Comparison of ENCODE assay signal across 9 cellular contexts in the genomic region with DNA sequence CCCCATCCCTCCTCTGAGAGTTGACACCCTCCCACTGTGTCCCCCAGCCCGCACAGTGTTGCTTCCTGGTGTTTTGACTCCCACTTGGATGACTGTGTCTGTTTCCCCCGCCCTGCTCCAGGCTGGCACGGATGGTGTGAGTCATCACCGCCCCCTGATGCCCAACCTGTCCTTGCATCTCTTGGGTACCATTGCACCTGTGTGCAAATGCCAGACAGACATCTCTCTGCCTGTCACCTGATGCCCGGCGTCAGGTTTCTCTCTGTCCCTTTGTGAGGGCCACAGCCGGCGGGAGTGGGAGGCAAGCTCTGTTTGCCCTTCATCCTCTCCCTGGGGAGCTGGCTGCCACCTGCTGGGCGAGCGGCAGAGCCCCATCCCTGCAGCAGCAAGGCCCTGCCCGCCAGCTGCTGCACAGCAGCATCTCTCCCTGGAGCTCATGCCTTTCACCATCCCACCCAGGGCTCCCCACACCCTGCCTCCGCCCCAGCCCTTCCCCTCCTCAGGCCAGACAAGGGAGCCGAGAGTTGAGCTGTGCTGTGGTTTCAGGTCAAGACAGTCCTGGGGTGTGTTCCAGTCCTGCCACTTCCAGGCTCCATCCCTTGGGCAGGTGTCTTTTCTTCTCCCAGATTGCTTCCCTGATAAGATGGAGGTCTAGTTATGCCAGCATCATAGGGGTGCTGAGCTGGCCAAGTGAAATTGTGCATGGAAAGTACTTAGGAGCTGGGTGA. TPM values are rescaled to one million over a fixed set of nuclear protein-coding genes. Genes with fewer than 3 reads are reported as not detected.
A peak's percentile ranks its signal among the peaks of the same experiment; 100 is the strongest.
DNase-seq lines count a peak whose midpoint lies in the region; ATAC-seq lines count a peak whose summit lies in the region.
"Had no signal": no experiment of that assay in that cellular context is flagged by ENCODE, and none has a peak within 500 bp of the region (broad histone marks: within the 10 kb centered on the region; RNA-seq: fewer than 3 reads in every experiment).

No MANE protein-coding gene starts in this region.

- H3K27ac Mint-ChIP-seq in activated naive CD8-positive, alpha-beta T cell treated with anti-CD3 and anti-CD28 coated beads, Interleukin-2, amount 50 U/mL, for 24 hours, result no peak overlapping the region
- H3K27ac Mint-ChIP-seq in activated naive CD8-positive, alpha-beta T cell treated with anti-CD3 and anti-CD28 coated beads for 36 hours, result no peak overlapping the region
- no peak overlapping the region for H3K27ac Mint-ChIP-seq in stimulated activated naive B cell treated with anti-CD40 and anti-IgM and Interleukin-4, amounts not matched to agents 10 μg/mL and 1 μg/mL and 100 μg/mL, for 72 hours

- no peak overlapping the region for H3K4me3 Mint-ChIP-seq in activated naive CD8-positive, alpha-beta T cell treated with anti-CD3 and anti-CD28 coated beads, Interleukin-2, amount 50 U/mL, for 24 hours
- no peak overlapping the region for H3K4me3 Mint-ChIP-seq in activated naive CD8-positive, alpha-beta T cell treated with anti-CD3 and anti-CD28 coated beads for 36 hours
- H3K4me3 Mint-ChIP-seq in stimulated activated naive B cell treated with anti-CD40 and anti-IgM and Interleukin-4, amounts not matched to agents 10 μg/mL and 1 μg/mL and 100 μg/mL, for 72 hours, result no peak overlapping the region

- H3K36me3 Mint-ChIP-seq in activated naive CD8-positive, alpha-beta T cell treated with anti-CD3 and anti-CD28 coated beads, Interleukin-2, amount 50 U/mL, for 24 hours (ENCODE audit: low read depth), result peaks cover 1% of the 10 kb centered on the region
- H3K36me3 Mint-ChIP-seq in activated naive CD8-positive, alpha-beta T cell treated with anti-CD3 and anti-CD28 coated beads for 36 hours, result no peaks in the 10 kb centered on the region
- peaks cover 0 to 2% of the 10 kb centered on the region in 2 donors for H3K36me3 Mint-ChIP-seq in stimulated activated naive B cell treated with anti-CD40 and anti-IgM and Interleukin-4, amounts not matched to agents 10 μg/mL and 1 μg/mL and 100 μg/mL, for 72 hours

- no peaks in the 10 kb centered on the region for H3K27me3 Mint-ChIP-seq in activated naive CD8-positive, alpha-beta T cell treated with anti-CD3 and anti-CD28 coated beads, Interleukin-2, amount 50 U/mL, for 24 hours
- no peaks in the 10 kb centered on the region for H3K27me3 Mint-ChIP-seq in activated naive CD8-positive, alpha-beta T cell treated with anti-CD3 and anti-CD28 coated beads for 36 hours
- H3K27me3 Mint-ChIP-seq in stimulated activated naive B cell treated with anti-CD40 and anti-IgM and Interleukin-4, amounts not matched to agents 10 μg/mL and 1 μg/mL and 100 μg/mL, for 72 hours, result no peaks in the 10 kb centered on the region

- peak; percentile 56 for ATAC-seq in activated naive CD8-positive, alpha-beta T cell treated with anti-CD3 and anti-CD28 coated beads, Interleukin-2, amount 50 U/mL, for 24 hours
- ATAC-seq in stimulated activated naive B cell treated with anti-CD40 and anti-IgM and Interleukin-4, amounts not matched to agents 10 μg/mL and 1 μg/mL and 100 μg/mL, for 72 hours (replicated peaks), result peak; percentile 34 to 35
- no peak for ATAC-seq in GM19324 (IDR thresholded peaks at IDR 0.05; ENCODE audit: low FRiP score, unreplicated experiment)
- ATAC-seq in HG03095 (IDR thresholded peaks at IDR 0.05; ENCODE audit: unreplicated experiment), result no peak
- ATAC-seq in GM19395 (IDR thresholded peaks at IDR 0.05; ENCODE audit: unreplicated experiment), result no peak

- H3K4me1 Mint-ChIP-seq in activated naive CD8-positive, alpha-beta T cell treated with anti-CD3 and anti-CD28 coated beads, Interleukin-2, amount 50 U/mL, for 24 hours, result peaks cover 7% of the 10 kb centered on the region
- peaks cover 11% of the 10 kb centered on the region for H3K4me1 Mint-ChIP-seq in activated naive CD8-positive, alpha-beta T cell treated with anti-CD3 and anti-CD28 coated beads for 36 hours
- peaks cover 29 to 47% of the 10 kb centered on the region in 2 donors for H3K4me1 Mint-ChIP-seq in stimulated activated naive B cell treated with anti-CD40 and anti-IgM and Interleukin-4, amounts not matched to agents 10 μg/mL and 1 μg/mL and 100 μg/mL, for 72 hours

- H3K9me3 Mint-ChIP-seq in activated naive CD8-positive, alpha-beta T cell treated with anti-CD3 and anti-CD28 coated beads, Interleukin-2, amount 50 U/mL, for 24 hours, result no peaks in the 10 kb centered on the region
- H3K9me3 Mint-ChIP-seq in activated naive CD8-positive, alpha-beta T cell treated with anti-CD3 and anti-CD28 coated beads for 36 hours, result no peaks in the 10 kb centered on the region
- no peaks in the 10 kb centered on the region for H3K9me3 Mint-ChIP-seq in stimulated activated naive B cell treated with anti-CD40 and anti-IgM and Interleukin-4, amounts not matched to agents 10 μg/mL and 1 μg/mL and 100 μg/mL, for 72 hours

- DNase-seq in activated naive CD8-positive, alpha-beta T cell treated with anti-CD3 and anti-CD28 coated beads, Interleukin-2, amount 50 U/mL, for 24 hours, result no peak
- no peak for DNase-seq in activated naive CD8-positive, alpha-beta T cell treated with anti-CD3 and anti-CD28 coated beads for 36 hours
- DNase-seq in NCI-H2196 treated with DMSO at 0.1 percent for 48 hours (lab: John Stamatoyannopoulos, UW; ENCODE audit: unreplicated experiment), result peak; percentile 93
- DNase-seq in cerebellum (ENCODE audit: low spot score), result peak; percentile 41
- no peak for DNase-seq in stimulated activated naive B cell treated with anti-CD40 and anti-IgM and Interleukin-4, amounts not matched to agents 10 μg/mL and 1 μg/mL and 100 μg/mL, for 72 hours
- DNase-seq: lower lobe of right lung had no signal

RNA-seq across cellular contexts. Expression of gene NKPD1, which starts 29.7 kb away (rescaled TPM):
- total RNA-seq in activated naive CD8-positive, alpha-beta T cell treated with anti-CD3 and anti-CD28 coated beads for 36 hours, result under 1 TPM in 1 of 2 experiments, not detected in 1; 0.24 TPM
- total RNA-seq in cerebellum, result 0.54 TPM
- total RNA-seq: lower lobe of right lung had no signal

RNA-seq across cellular contexts. Expression of gene PPP1R37, which starts 38.1 kb away (rescaled TPM):
- total RNA-seq in activated naive CD8-positive, alpha-beta T cell treated with anti-CD3 and anti-CD28 coated beads for 36 hours, result 10 to 100 TPM; 13.3 to 15.3 TPM
- total RNA-seq in cerebellum, result 19.5 TPM

RNA-seq across cellular contexts. Expression of gene TRAPPC6A, which starts 47.0 kb away (rescaled TPM):
- total RNA-seq in activated naive CD8-positive, alpha-beta T cell treated with anti-CD3 and anti-CD28 coated beads for 36 hours, result 10 to 100 TPM; 19.8 to 22.9 TPM
- 7.0 TPM for total RNA-seq in cerebellum

RNA-seq across cellular contexts. Expression of gene BLOC1S3, which starts 47.5 kb away (rescaled TPM):
- 10 to 100 TPM; 10.5 to 13.3 TPM for total RNA-seq in activated naive CD8-positive, alpha-beta T cell treated with anti-CD3 and anti-CD28 coated beads for 36 hours
- 2.5 TPM for total RNA-seq in cerebellum

RNA-seq across cellular contexts. Expression of gene GEMIN7, which starts 52.0 kb away (rescaled TPM):
- total RNA-seq in activated naive CD8-positive, alpha-beta T cell treated with anti-CD3 and anti-CD28 coated beads for 36 hours, result 10 to 100 TPM; 53.6 to 58.2 TPM
- total RNA-seq in cerebellum, result 9.1 TPM

Comparison
In these comparisons a context has a peak if more than half of its experiments do, and no peak if none do; other contexts are left out.
1. ATAC-seq: peak in activated naive CD8-positive, alpha-beta T cell treated with anti-CD3 and anti-CD28 coated beads, Interleukin-2, amount 50 U/mL, for 24 hours (single experiment) and stimulated activated naive B cell treated with anti-CD40 and anti-IgM and Interleukin-4, amounts not matched to agents 10 μg/mL and 1 μg/mL and 100 μg/mL, for 72 hours (2 of 2); none in GM19324 (single experiment), HG03095 (single experiment) and GM19395 (single experiment).
2. DNase-seq: peak in NCI-H2196 treated with DMSO at 0.1 percent for 48 hours (single experiment) and cerebellum (single experiment); none in activated naive CD8-positive, alpha-beta T cell treated with anti-CD3 and anti-CD28 coated beads, Interleukin-2, amount 50 U/mL, for 24 hours (single experiment), activated naive CD8-positive, alpha-beta T cell treated with anti-CD3 and anti-CD28 coated beads for 36 hours (single experiment) and stimulated activated naive B cell treated with anti-CD40 and anti-IgM and Interleukin-4, amounts not matched to agents 10 μg/mL and 1 μg/mL and 100 μg/mL, for 72 hours (single experiment).